In genomic region chr3:143472731-143473523, GRCh38 we compare ENCODE assay signal across 14 cellular contexts.
DNase-seq lines count a peak whose midpoint lies in the region; ATAC-seq, FAIRE-seq and TF ChIP-seq lines count a peak whose summit lies in the region.
"Had no signal": no experiment of that assay in that cellular context is flagged by ENCODE, and none has a peak within 500 bp of the region (broad histone marks: within the 10 kb centered on the region; RNA-seq: fewer than 3 reads in every experiment).

No MANE protein-coding gene starts in this region.

- H3K9me3 ChIP-seq in gastroesophageal sphincter: no peaks in the 10 kb centered on the region
- H3K9me3 ChIP-seq: A549, BLaER1 had no signal

- POLR2A ChIA-PET in activated CD8-positive, alpha-beta T cell treated with anti-CD3 and anti-CD28 coated beads for 36 hours (lab: Charles Lee): no interaction called here
- POLR2A ChIA-PET in naive thymus-derived CD8-positive, alpha-beta T cell (lab: Charles Lee): no interaction called here

- no peak for TF ChIP-seq CTCF in bronchial epithelial cell (IDR thresholded peaks at IDR 0.05; ENCODE audit: insufficient read depth, low read length, severe bottlenecking)
- no peak for TF ChIP-seq CTCF in activated CD8-positive, alpha-beta T cell treated with anti-CD3 and anti-CD28 coated beads for 36 hours (IDR thresholded peaks at IDR 0.05)
- no peak for TF ChIP-seq CTCF in gastroesophageal sphincter (IDR thresholded peaks at IDR 0.05)

- DNase-seq in CD1c-positive myeloid dendritic cell (ENCODE audit: extremely low spot score): peak; percentile 17
- DNase-seq in bronchial epithelial cell (ENCODE audit: low read depth): no peak
- DNase-seq in left lobe of liver (ENCODE audit: low spot score): no peak
- DNase-seq in activated CD8-positive, alpha-beta T cell treated with anti-CD3 and anti-CD28 coated beads for 36 hours: no peak
- no peak for DNase-seq in naive thymus-derived CD8-positive, alpha-beta T cell
- DNase-seq: Calu3; CD4-positive, alpha-beta T cell; DMS79; H9 had no signal

- no peaks in the 10 kb centered on the region for H3K9me3 Mint-ChIP-seq in activated CD8-positive, alpha-beta T cell treated with anti-CD3 and anti-CD28 coated beads for 36 hours
- no peaks in the 10 kb centered on the region for H3K9me3 Mint-ChIP-seq in naive thymus-derived CD8-positive, alpha-beta T cell
- H3K9me3 Mint-ChIP-seq: CD4-positive, alpha-beta T cell; GM23338; H9 had no signal

- peak; percentile 28 for FAIRE-seq in bronchial epithelial cell (lab: Jason Lieb, UNC)
- FAIRE-seq: A549, GM12878 had no signal

- no peaks in the 10 kb centered on the region for H3K36me3 Mint-ChIP-seq in activated CD8-positive, alpha-beta T cell treated with anti-CD3 and anti-CD28 coated beads for 36 hours (ENCODE audit: low read depth)
- H3K36me3 Mint-ChIP-seq in naive thymus-derived CD8-positive, alpha-beta T cell: peaks cover 0 to 5% (median under 1%) of the 10 kb centered on the region in 3 donors

- CTCF ChIA-PET in activated CD8-positive, alpha-beta T cell treated with anti-CD3 and anti-CD28 coated beads for 36 hours (lab: Charles Lee): interaction anchor here (0.8 kb wide), 1 partner anchor 10 kb away, joined by 3 read pairs; no protein-coding TSS in a partner anchor

- H3K36me3 ChIP-seq in bronchial epithelial cell (ENCODE audit: control insufficient read depth, insufficient read depth, low read length) (no peaks in the 10 kb centered on the region), gastroesophageal sphincter (no peaks in the 10 kb centered on the region)
- H3K36me3 ChIP-seq: BLaER1 had no signal

- H3K27me3 Mint-ChIP-seq in activated CD8-positive, alpha-beta T cell treated with anti-CD3 and anti-CD28 coated beads for 36 hours: no peaks in the 10 kb centered on the region
- H3K27me3 Mint-ChIP-seq in naive thymus-derived CD8-positive, alpha-beta T cell: no peaks in the 10 kb centered on the region
- H3K27me3 Mint-ChIP-seq: CD4-positive, alpha-beta T cell had no signal

- no peak for TF ChIP-seq POLR2A in gastroesophageal sphincter (IDR thresholded peaks at IDR 0.05)

- H3K4me3 Mint-ChIP-seq in activated CD8-positive, alpha-beta T cell treated with anti-CD3 and anti-CD28 coated beads for 36 hours: no peak overlapping the region
- no peak overlapping the region for H3K4me3 Mint-ChIP-seq in naive thymus-derived CD8-positive, alpha-beta T cell
- H3K4me3 Mint-ChIP-seq: CD4-positive, alpha-beta T cell; GM23338; H9 had no signal

- no peak for TF ChIP-seq EP300 in gastroesophageal sphincter (IDR thresholded peaks at IDR 0.05)

- WGBS in gastroesophageal sphincter (ENCODE audit: low coverage in 1 of 2), 2 donors: 94 to 95% methylated on average over 5 to 7 of the region's 7 CpGs

- H3K27ac Mint-ChIP-seq in activated CD8-positive, alpha-beta T cell treated with anti-CD3 and anti-CD28 coated beads for 36 hours: no peak overlapping the region
- H3K27ac Mint-ChIP-seq in naive thymus-derived CD8-positive, alpha-beta T cell: peak overlapping the region in 2 of 10 donors; percentile 24 to 66
- H3K27ac Mint-ChIP-seq: CD4-positive, alpha-beta T cell; GM23338; H9 had no signal

- ATAC-seq in left lobe of liver: peak; percentile 26
- ATAC-seq in activated CD8-positive, alpha-beta T cell treated with anti-CD3 and anti-CD28 coated beads for 36 hours: no peak
- ATAC-seq in naive thymus-derived CD8-positive, alpha-beta T cell: no peak
- no peak for ATAC-seq in gastroesophageal sphincter
- ATAC-seq: A549, GM12878, GM23338 had no signal

- H3K27me3 ChIP-seq in bronchial epithelial cell (ENCODE audit: control insufficient read depth, insufficient read depth, low read length): no peaks in the 10 kb centered on the region
- H3K27me3 ChIP-seq in gastroesophageal sphincter: no peaks in the 10 kb centered on the region
- H3K27me3 ChIP-seq: BLaER1 had no signal

- intact Hi-C loops in activated CD8-positive, alpha-beta T cell treated with anti-CD3 and anti-CD28 coated beads for 36 hours (cut with micrococcal nuclease): no loop called here

- peaks cover 5% of the 10 kb centered on the region for H3K4me1 Mint-ChIP-seq in activated CD8-positive, alpha-beta T cell treated with anti-CD3 and anti-CD28 coated beads for 36 hours (ENCODE audit: low read depth)
- H3K4me1 Mint-ChIP-seq in naive thymus-derived CD8-positive, alpha-beta T cell: peaks cover 0 to 12% (median 5%) of the 10 kb centered on the region in 4 donors

- H3K27ac ChIP-seq in gastroesophageal sphincter: no peak overlapping the region
- H3K27ac ChIP-seq: A549 had no signal

- H3K4me3 ChIP-seq in bronchial epithelial cell (ENCODE audit: low read depth, low read length) (no peak overlapping the region), gastroesophageal sphincter (no peak overlapping the region)
- H3K4me3 ChIP-seq: A549, BLaER1, GM12878, GM23338 had no signal

- peaks cover 0 to under 1% (median 0%) of the 10 kb centered on the region in 3 donors for H3K4me1 ChIP-seq in gastroesophageal sphincter
- H3K4me1 ChIP-seq: A549 had no signal
